In genomic region chr10:112973046-112973445, GRCh38 we compare ENCODE assay signal across 1 cellular context.
TF ChIP-seq lines count a peak whose summit lies in the region.

No MANE protein-coding gene starts in this region.

TF ChIP-seq in GM23338, 12 proteins besides CTCF, POLR2A, EP300 and RAD21 (continued from another document):
- TF ChIP-seq, protein P1, sequence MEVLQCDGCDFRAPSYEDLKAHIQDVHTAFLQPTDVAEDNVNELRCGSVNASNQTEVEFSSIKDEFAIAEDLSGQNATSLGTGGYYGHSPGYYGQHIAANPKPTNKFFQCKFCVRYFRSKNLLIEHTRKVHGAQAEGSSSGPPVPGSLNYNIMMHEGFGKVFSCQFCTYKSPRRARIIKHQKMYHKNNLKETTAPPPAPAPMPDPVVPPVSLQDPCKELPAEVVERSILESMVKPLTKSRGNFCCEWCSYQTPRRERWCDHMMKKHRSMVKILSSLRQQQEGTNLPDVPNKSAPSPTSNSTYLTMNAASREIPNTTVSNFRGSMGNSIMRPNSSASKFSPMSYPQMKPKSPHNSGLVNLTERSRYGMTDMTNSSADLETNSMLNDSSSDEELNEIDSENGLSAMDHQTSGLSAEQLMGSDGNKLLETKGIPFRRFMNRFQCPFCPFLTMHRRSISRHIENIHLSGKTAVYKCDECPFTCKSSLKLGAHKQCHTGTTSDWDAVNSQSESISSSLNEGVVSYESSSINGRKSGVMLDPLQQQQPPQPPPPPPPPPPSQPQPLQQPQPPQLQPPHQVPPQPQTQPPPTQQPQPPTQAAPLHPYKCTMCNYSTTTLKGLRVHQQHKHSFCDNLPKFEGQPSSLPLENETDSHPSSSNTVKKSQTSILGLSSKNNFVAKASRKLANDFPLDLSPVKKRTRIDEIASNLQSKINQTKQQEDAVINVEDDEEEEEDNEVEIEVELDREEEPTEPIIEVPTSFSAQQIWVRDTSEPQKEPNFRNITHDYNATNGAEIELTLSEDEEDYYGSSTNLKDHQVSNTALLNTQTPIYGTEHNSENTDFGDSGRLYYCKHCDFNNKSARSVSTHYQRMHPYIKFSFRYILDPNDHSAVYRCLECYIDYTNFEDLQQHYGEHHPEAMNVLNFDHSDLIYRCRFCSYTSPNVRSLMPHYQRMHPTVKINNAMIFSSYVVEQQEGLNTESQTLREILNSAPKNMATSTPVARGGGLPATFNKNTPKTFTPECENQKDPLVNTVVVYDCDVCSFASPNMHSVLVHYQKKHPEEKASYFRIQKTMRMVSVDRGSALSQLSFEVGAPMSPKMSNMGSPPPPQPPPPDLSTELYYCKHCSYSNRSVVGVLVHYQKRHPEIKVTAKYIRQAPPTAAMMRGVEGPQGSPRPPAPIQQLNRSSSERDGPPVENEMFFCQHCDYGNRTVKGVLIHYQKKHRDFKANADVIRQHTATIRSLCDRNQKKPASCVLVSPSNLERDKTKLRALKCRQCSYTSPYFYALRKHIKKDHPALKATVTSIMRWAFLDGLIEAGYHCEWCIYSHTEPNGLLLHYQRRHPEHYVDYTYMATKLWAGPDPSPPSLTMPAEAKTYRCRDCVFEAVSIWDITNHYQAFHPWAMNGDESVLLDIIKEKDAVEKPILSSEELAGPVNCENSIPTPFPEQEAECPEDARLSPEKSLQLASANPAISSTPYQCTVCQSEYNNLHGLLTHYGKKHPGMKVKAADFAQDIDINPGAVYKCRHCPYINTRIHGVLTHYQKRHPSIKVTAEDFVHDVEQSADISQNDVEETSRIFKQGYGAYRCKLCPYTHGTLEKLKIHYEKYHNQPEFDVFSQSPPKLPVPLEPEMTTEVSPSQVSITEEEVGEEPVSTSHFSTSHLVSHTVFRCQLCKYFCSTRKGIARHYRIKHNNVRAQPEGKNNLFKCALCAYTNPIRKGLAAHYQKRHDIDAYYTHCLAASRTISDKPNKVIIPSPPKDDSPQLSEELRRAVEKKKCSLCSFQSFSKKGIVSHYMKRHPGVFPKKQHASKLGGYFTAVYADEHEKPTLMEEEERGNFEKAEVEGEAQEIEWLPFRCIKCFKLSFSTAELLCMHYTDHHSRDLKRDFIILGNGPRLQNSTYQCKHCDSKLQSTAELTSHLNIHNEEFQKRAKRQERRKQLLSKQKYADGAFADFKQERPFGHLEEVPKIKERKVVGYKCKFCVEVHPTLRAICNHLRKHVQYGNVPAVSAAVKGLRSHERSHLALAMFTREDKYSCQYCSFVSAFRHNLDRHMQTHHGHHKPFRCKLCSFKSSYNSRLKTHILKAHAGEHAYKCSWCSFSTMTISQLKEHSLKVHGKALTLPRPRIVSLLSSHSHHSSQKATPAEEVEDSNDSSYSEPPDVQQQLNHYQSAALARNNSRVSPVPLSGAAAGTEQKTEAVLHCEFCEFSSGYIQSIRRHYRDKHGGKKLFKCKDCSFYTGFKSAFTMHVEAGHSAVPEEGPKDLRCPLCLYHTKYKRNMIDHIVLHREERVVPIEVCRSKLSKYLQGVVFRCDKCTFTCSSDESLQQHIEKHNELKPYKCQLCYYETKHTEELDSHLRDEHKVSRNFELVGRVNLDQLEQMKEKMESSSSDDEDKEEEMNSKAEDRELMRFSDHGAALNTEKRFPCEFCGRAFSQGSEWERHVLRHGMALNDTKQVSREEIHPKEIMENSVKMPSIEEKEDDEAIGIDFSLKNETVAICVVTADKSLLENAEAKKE (CRISPR knock-in tag; IDR thresholded peaks at IDR 0.05): no peak
- TF ChIP-seq REST (IDR thresholded peaks at IDR 0.05; ENCODE audit: unreplicated experiment): no peak
- no peak for TF ChIP-seq ZNF331 (CRISPR knock-in tag; IDR thresholded peaks at IDR 0.05; ENCODE audit: low read depth)
- no peak for TF ChIP-seq EZH2phosphoT487 (IDR thresholded peaks at IDR 0.05; ENCODE audit: unreplicated experiment)
- TF ChIP-seq CREB1 (CRISPR knock-in tag; IDR thresholded peaks at IDR 0.05; ENCODE audit: low read depth): no peak
- TF ChIP-seq ZNF114 (CRISPR knock-in tag; IDR thresholded peaks at IDR 0.05): no peak
- no peak for TF ChIP-seq NANOG (IDR thresholded peaks at IDR 0.05; ENCODE audit: borderline replicate concordance)
